In the genomic region with DNA sequence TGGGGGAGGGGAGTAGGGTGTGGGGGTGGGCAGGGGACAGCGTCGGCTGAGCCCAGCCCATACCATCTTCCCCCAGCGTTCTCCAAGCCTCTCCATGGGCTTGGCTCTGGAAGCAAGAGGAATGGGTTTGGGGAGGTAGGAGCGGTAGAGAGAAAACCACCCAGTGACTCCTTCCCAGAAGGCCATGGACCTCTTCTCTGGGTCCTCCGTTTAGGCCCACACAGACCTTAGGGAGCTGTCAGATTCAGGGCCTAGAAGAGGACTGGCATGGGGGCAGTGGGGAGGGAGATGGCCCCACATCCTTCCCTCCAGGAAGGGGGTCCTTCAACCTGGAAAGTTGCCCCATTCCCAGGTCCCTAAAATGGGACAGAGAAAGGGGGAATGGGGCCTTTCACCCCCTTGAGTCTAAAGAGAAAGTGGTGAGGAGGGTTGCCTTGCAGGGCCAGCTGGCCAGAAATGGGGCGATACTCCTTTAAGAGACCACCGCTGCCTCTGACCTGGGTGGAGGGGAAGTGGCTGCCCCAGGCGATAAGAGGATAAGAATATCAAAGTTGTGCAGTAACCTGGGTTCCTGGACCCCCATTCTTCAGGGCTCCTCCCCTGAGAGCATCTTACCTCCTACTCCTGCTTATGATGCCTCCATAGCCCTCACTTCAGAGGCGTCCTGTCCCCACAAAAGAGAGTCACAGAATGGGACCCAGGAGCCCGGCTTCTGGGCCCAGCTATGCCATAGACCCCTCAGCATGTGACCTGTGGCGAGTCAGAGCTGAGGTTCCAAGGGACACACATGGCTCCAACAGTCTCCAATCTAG, we compare ENCODE assay signal across 1 cellular context.
TF ChIP-seq lines count a peak whose summit lies in the region.

No MANE protein-coding gene starts in this region.

TF ChIP-seq in HepG2, 621 proteins besides CTCF, POLR2A, EP300 and RAD21:
- TF ChIP-seq ZFP91 (CRISPR knock-in tag; IDR thresholded peaks at IDR 0.05; ENCODE audit: borderline replicate concordance) (peak; percentile 85), JUN (CRISPR knock-in tag; IDR thresholded peaks at IDR 0.05) (no peak)
